ENCODE assay signal across 8 cellular contexts in genomic region chr7:4739528-4739992, GRCh38. TPM values are rescaled to one million over a fixed set of nuclear protein-coding genes. Genes with fewer than 3 reads are reported as not detected.
DNase-seq lines count a peak whose midpoint lies in the region; ATAC-seq lines count a peak whose summit lies in the region.

No MANE protein-coding gene starts in this region.

- peak overlapping the region; percentile 67 for H3K4me3 Mint-ChIP-seq in activated naive CD4-positive, alpha-beta T cell treated with anti-CD3 and anti-CD28 coated beads for 36 hours

- H3K9me3 Mint-ChIP-seq in activated naive CD4-positive, alpha-beta T cell treated with anti-CD3 and anti-CD28 coated beads for 36 hours: no peaks in the 10 kb centered on the region

- ATAC-seq in Right ventricle myocardium superior (ENCODE audit: poor library complexity) (peak; percentile 61), GM21423 (IDR thresholded peaks at IDR 0.05; ENCODE audit: unreplicated experiment) (no peak)

- peaks cover 26% of the 10 kb centered on the region for H3K36me3 Mint-ChIP-seq in activated naive CD4-positive, alpha-beta T cell treated with anti-CD3 and anti-CD28 coated beads for 36 hours (ENCODE audit: low read depth)

- no peaks in the 10 kb centered on the region for H3K27me3 Mint-ChIP-seq in activated naive CD4-positive, alpha-beta T cell treated with anti-CD3 and anti-CD28 coated beads for 36 hours (ENCODE audit: low read depth)

- CTCF ChIA-PET in activated naive CD4-positive, alpha-beta T cell treated with anti-CD3 and anti-CD28 coated beads for 36 hours (lab: Charles Lee): interaction anchor here (0.6 to 0.9 kb wide), 2 partner anchors 16 to 25 kb away, joined by 3 read pairs; no protein-coding TSS in a partner anchor

- DNase-seq in Ammon's horn (ENCODE audit: low spot score) (peak; percentile 70), NCI-H1417 treated with DMSO at 0.1 percent for 48 hours (lab: John Stamatoyannopoulos, UW) (peak; percentile 58), Right ventricle myocardium superior (peak; percentile 60), retina (peak; percentile 25), OCI-M1 (lab: John Stamatoyannopoulos, UW) (no peak), SIG-M5 (lab: John Stamatoyannopoulos, UW) (no peak)
- peak; percentile 72 for DNase-seq in activated naive CD4-positive, alpha-beta T cell treated with anti-CD3 and anti-CD28 coated beads for 36 hours

- peaks cover 52% of the 10 kb centered on the region for H3K4me1 Mint-ChIP-seq in activated naive CD4-positive, alpha-beta T cell treated with anti-CD3 and anti-CD28 coated beads for 36 hours (ENCODE audit: low read depth)

- intact Hi-C loops in activated naive CD4-positive, alpha-beta T cell treated with anti-CD3 and anti-CD28 coated beads for 36 hours (cut with micrococcal nuclease): loop anchor here (1.0 to 2.0 kb wide), 2 partner anchors 35 to 55 kb away; partner anchors contain the start of gene AP5Z1
- intact Hi-C loops in Right ventricle myocardium superior (cut with DNase I): loop anchor here (5.0 kb wide), 1 partner anchor 57 kb away; the partner anchor contains the start of gene FOXK1

- H3K27ac Mint-ChIP-seq in activated naive CD4-positive, alpha-beta T cell treated with anti-CD3 and anti-CD28 coated beads for 36 hours: peak overlapping the region; percentile 84

RNA-seq across cellular contexts. Expression of gene AP5Z1, which starts 35.9 kb away (rescaled TPM):
- 10 to 100 TPM; 15.3 to 18.1 TPM for total RNA-seq in activated naive CD4-positive, alpha-beta T cell treated with anti-CD3 and anti-CD28 coated beads for 36 hours
- total RNA-seq in Right ventricle myocardium superior: 12.7 TPM

RNA-seq across cellular contexts. Expression of gene FOXK1, which starts 57.5 kb away (rescaled TPM):
- 10 to 100 TPM; 35.0 to 35.4 TPM for total RNA-seq in activated naive CD4-positive, alpha-beta T cell treated with anti-CD3 and anti-CD28 coated beads for 36 hours
- total RNA-seq in Right ventricle myocardium superior: 16.8 TPM

Comparison
In these comparisons a context has a peak if more than half of its experiments do, and no peak if none do; other contexts are left out.
1. DNase-seq: peak in Ammon's horn (single experiment), NCI-H1417 treated with DMSO at 0.1 percent for 48 hours (single experiment), activated naive CD4-positive, alpha-beta T cell treated with anti-CD3 and anti-CD28 coated beads for 36 hours (single experiment), Right ventricle myocardium superior (single experiment) and retina (single experiment); none in OCI-M1 (single experiment) and SIG-M5 (single experiment).